ENCODE assay signal across 24 cellular contexts in the genomic region with DNA sequence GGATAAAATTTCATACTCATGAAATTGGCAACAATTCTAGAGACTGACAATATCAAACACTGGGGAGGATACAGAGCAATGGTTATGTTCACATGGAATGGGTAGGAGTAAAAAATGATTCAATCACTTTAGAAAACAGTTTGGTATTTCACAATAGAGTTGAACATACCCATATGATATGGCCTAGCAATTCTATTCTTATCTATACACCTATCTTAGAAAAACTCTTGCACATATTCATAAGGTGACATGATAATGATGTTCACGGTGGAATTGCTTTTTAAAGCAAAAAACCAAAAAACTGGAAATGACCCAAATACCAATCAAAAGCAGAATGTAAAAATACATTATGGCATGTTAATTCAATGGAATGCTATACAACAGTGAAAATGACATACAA.
"Had no signal": no experiment of that assay in that cellular context is flagged by ENCODE, and none has a peak within 500 bp of the region (broad histone marks: within the 10 kb centered on the region; RNA-seq: fewer than 3 reads in every experiment).

No MANE protein-coding gene starts in this region.

- H3K36me3 ChIP-seq: neural progenitor cell, ovary, right lobe of liver, sigmoid colon, stomach, thoracic aorta, thyroid gland, tibial nerve, upper lobe of right lung, uterus had no signal

- H3K79me2 ChIP-seq: parathyroid adenoma had no signal

- H3K4me3 ChIP-seq: neural progenitor cell, ovary, psoas muscle, right lobe of liver, sigmoid colon, stomach, thoracic aorta, thyroid gland, tibial nerve, upper lobe of right lung, uterus had no signal

- H3K9ac ChIP-seq: neural progenitor cell, parathyroid adenoma had no signal

- H3K4me2 ChIP-seq: neural progenitor cell had no signal

- H2AFZ ChIP-seq: neural progenitor cell, parathyroid adenoma had no signal

- H3K27me3 ChIP-seq: neural progenitor cell, ovary, right lobe of liver, sigmoid colon, stomach, thyroid gland, tibial nerve, upper lobe of right lung, uterus had no signal

- H3K9me3 ChIP-seq: ovary, psoas muscle, right lobe of liver, sigmoid colon, stomach, thoracic aorta, thyroid gland, tibial nerve, upper lobe of right lung, uterus had no signal

- H3K4me1 ChIP-seq: neural progenitor cell, parathyroid adenoma, right lobe of liver, tibial nerve, upper lobe of right lung, uterus had no signal

- ATAC-seq: natural killer cell; psoas muscle; right cardiac atrium; right lobe of liver; stimulated activated effector memory CD8-positive, alpha-beta T cell treated with anti-CD3 and anti-CD28 coated beads, Interleukin-12 subunit alpha, Interleukin-12 subunit beta, amount 100 ng/mL, for 72 hours; stimulated activated naive B cell treated with anti-CD40 and anti-IgM and Interleukin-4, amounts not matched to agents 10 μg/mL and 1 μg/mL and 100 μg/mL, for 72 hours; upper lobe of right lung had no signal

- H3K27ac ChIP-seq: neural progenitor cell, ovary, parathyroid adenoma, psoas muscle, right lobe of liver, sigmoid colon, stomach, thoracic aorta, thyroid gland, tibial nerve, upper lobe of right lung, uterus had no signal

- FAIRE-seq: small intestine had no signal

- DNase-seq: natural killer cell; occipital lobe; ovary; posterior cingulate gyrus; psoas muscle; right cardiac atrium; right lobe of liver; sigmoid colon; small intestine; stimulated activated CD4-positive, alpha-beta T cell treated with anti-CD3 and anti-CD28 coated beads, Interleukin-15, amount 100 ng/mL, for 24 hours; stimulated activated CD4-positive, alpha-beta T cell treated with anti-CD3 and anti-CD28 coated beads, Interleukin-2, amount 100 ng/mL, for 24 hours; stimulated activated CD4-positive, alpha-beta T cell treated with anti-CD3 and anti-CD28 coated beads, Interleukin-2, amount 100 ng/mL, for 48 hours; stimulated activated CD4-positive, alpha-beta T cell treated with anti-CD3 and anti-CD28 coated beads, Interleukin-4, amount 100 ng/mL, for 24 hours; stimulated activated naive B cell treated with anti-CD40 and anti-IgM and Interleukin-4, amounts not matched to agents 10 μg/mL and 1 μg/mL and 100 μg/mL, for 72 hours; stimulated activated naive CD4-positive, alpha-beta T cell treated with Interleukin-2 at 50 U/mL for 16 hours; stomach; thyroid gland; upper lobe of right lung; uterus had no signal
